Comparison of ENCODE assay signal across 8 cellular contexts in genomic region chr9:37293664-37294524, GRCh38.
DNase-seq lines count a peak whose midpoint lies in the region; ATAC-seq and TF ChIP-seq lines count a peak whose summit lies in the region.

No MANE protein-coding gene starts in this region.

- H3K4me3 ChIP-seq in mucosa of descending colon: no peak overlapping the region

- peak; percentile 62 for ATAC-seq in HG02938 (IDR thresholded peaks at IDR 0.05; ENCODE audit: unreplicated experiment)
- ATAC-seq in stimulated activated memory B cell treated with anti-CD40 and anti-IgM and Interleukin-4, amounts not matched to agents 10 μg/mL and 1 μg/mL and 100 μg/mL, for 72 hours: peak; percentile 89
- no peak for ATAC-seq in mucosa of descending colon

- H3K36me3 Mint-ChIP-seq in activated T-cell treated with anti-CD3 and anti-CD28 coated beads, Interleukin-2, amount 50 U/mL, for 24 hours (ENCODE audit: low read depth): peaks cover 17% of the 10 kb centered on the region
- H3K36me3 Mint-ChIP-seq in stimulated activated memory B cell treated with anti-CD40 and anti-IgM and Interleukin-4, amounts not matched to agents 10 μg/mL and 1 μg/mL and 100 μg/mL, for 72 hours: peaks cover 32% of the 10 kb centered on the region

- no peaks in the 10 kb centered on the region for H3K4me1 ChIP-seq in mucosa of descending colon (ENCODE audit: low read depth)

- H3K4me3 Mint-ChIP-seq in activated T-cell treated with anti-CD3 and anti-CD28 coated beads, Interleukin-2, amount 50 U/mL, for 24 hours: no peak overlapping the region
- peak overlapping the region; percentile 48 for H3K4me3 Mint-ChIP-seq in stimulated activated memory B cell treated with anti-CD40 and anti-IgM and Interleukin-4, amounts not matched to agents 10 μg/mL and 1 μg/mL and 100 μg/mL, for 72 hours

- no peak for TF ChIP-seq CTCF in mucosa of descending colon (IDR thresholded peaks at IDR 0.05)

- peaks cover 78% of the 10 kb centered on the region for H3K4me1 Mint-ChIP-seq in activated T-cell treated with anti-CD3 and anti-CD28 coated beads, Interleukin-2, amount 50 U/mL, for 24 hours (ENCODE audit: low read depth)
- peaks cover 91% of the 10 kb centered on the region for H3K4me1 Mint-ChIP-seq in stimulated activated memory B cell treated with anti-CD40 and anti-IgM and Interleukin-4, amounts not matched to agents 10 μg/mL and 1 μg/mL and 100 μg/mL, for 72 hours

- peak overlapping the region; percentile 91 for H3K27ac Mint-ChIP-seq in activated T-cell treated with anti-CD3 and anti-CD28 coated beads, Interleukin-2, amount 50 U/mL, for 24 hours
- H3K27ac Mint-ChIP-seq in stimulated activated memory B cell treated with anti-CD40 and anti-IgM and Interleukin-4, amounts not matched to agents 10 μg/mL and 1 μg/mL and 100 μg/mL, for 72 hours: peak overlapping the region; percentile 81

- no peak for DNase-seq in activated T-cell treated with anti-CD3 and anti-CD28 coated beads, Interleukin-2, amount 50 U/mL, for 24 hours
- no peak for DNase-seq in activated T-cell treated with anti-CD3 and anti-CD28 coated beads, Interleukin-2, amount 50 U/mL, for 48 hours
- DNase-seq in SK-MEL-5 (ENCODE audit: low read depth, low spot score) (peak; percentile 89), mucosa of descending colon (no peak), amniotic stem cell (lab: John Stamatoyannopoulos, UW) (no peak)
- no peak for DNase-seq in stimulated activated CD4-positive, alpha-beta T cell treated with anti-CD3 and anti-CD28 coated beads, Interleukin-4, amount 100 ng/mL, for 24 hours

- no peaks in the 10 kb centered on the region for H3K9me3 ChIP-seq in mucosa of descending colon

- intact Hi-C loops in mucosa of descending colon (cut with DNase I, micrococcal nuclease): no loop called here

- peaks cover 3% of the 10 kb centered on the region for H3K9me3 Mint-ChIP-seq in activated T-cell treated with anti-CD3 and anti-CD28 coated beads, Interleukin-2, amount 50 U/mL, for 24 hours
- H3K9me3 Mint-ChIP-seq in stimulated activated memory B cell treated with anti-CD40 and anti-IgM and Interleukin-4, amounts not matched to agents 10 μg/mL and 1 μg/mL and 100 μg/mL, for 72 hours: peaks cover 6% of the 10 kb centered on the region

- in situ Hi-C loops in SK-MEL-5 (cut with HindIII; ENCODE audit: low pct_unique_long_range_greater_than_20kb, low sequenced_read_pairs): no loop called here

- no peaks in the 10 kb centered on the region for H3K27me3 Mint-ChIP-seq in activated T-cell treated with anti-CD3 and anti-CD28 coated beads, Interleukin-2, amount 50 U/mL, for 24 hours
- no peaks in the 10 kb centered on the region for H3K27me3 Mint-ChIP-seq in stimulated activated memory B cell treated with anti-CD40 and anti-IgM and Interleukin-4, amounts not matched to agents 10 μg/mL and 1 μg/mL and 100 μg/mL, for 72 hours

- no peaks in the 10 kb centered on the region for H3K36me3 ChIP-seq in mucosa of descending colon (ENCODE audit: low read depth)
